8 cellular contexts compared by ENCODE assay signal in the genomic region with DNA sequence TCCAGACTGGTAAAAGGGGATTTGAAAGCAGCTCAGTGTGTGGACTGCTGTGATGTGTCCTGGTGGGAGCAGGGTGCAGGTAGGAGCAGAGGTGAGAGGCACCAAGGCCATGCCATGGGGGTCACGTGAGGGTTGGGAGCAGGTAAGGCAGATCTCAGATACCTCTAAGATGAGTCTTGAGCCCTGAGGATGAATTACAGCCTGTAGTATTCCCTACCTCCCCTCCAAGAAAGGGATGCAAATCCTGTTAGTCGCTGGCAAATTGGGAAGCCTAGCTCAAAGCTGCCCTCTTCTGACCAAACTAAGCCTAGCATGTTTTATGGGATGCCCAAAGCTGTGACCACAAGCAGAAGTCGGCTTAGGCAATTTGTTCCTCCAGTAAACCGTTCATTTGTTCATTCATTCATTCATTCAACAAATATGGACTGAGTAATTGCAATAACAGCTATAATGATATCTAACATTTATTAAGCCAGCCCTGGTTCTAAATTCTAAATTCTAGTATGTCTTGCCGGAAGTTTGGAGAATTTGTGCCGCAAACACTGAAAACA. TPM values are rescaled to one million over a fixed set of nuclear protein-coding genes. Genes with fewer than 3 reads are reported as not detected.
DNase-seq lines count a peak whose midpoint lies in the region; ATAC-seq and TF ChIP-seq lines count a peak whose summit lies in the region.

No MANE protein-coding gene starts in this region.

- H4K20me1 ChIP-seq in hepatocyte (ENCODE audit: insufficient read depth, poor library complexity, severe bottlenecking), result no peaks in the 10 kb centered on the region

- no peak overlapping the region for H3K4me2 ChIP-seq in hepatocyte

- ATAC-seq in sciatic nerve (peak; percentile 59), HG03460 (IDR thresholded peaks at IDR 0.05; ENCODE audit: unreplicated experiment) (no peak)

- in situ Hi-C loops in astrocyte of the spinal cord (cut with HindIII; ENCODE audit: low sequenced_read_pairs), result no loop called here

- no peaks in the 10 kb centered on the region for H3K9me2 ChIP-seq in hepatocyte (replicated peaks; ENCODE audit: insufficient read depth)

- 37% methylated on average over 6 of the region's 6 CpGs for WGBS in hepatocyte (ENCODE audit: low lambda C conversion rate, missing lambda C conversion rate)

- no peak for TF ChIP-seq POLR2A in NB4 (IDR thresholded peaks at IDR 0.05; ENCODE audit: extremely low read depth, insufficient read length)

- no peak overlapping the region for H2AFZ ChIP-seq in hepatocyte

- peaks cover 3% of the 10 kb centered on the region for H3K4me1 ChIP-seq in hepatocyte (ENCODE audit: insufficient read depth)

- H3K4me3 ChIP-seq in NB4 (ENCODE audit: low read depth, low read length) (no peak overlapping the region), astrocyte of the spinal cord (ENCODE audit: low read depth, low read length) (no peak overlapping the region), hepatocyte (no peak overlapping the region)

- peak overlapping the region; percentile 72 for H3K27ac ChIP-seq in hepatocyte

- no peaks in the 10 kb centered on the region for H3K9me3 ChIP-seq in hepatocyte (ENCODE audit: low read depth)

- no peaks in the 10 kb centered on the region for H3K27me3 ChIP-seq in hepatocyte

- peak; percentile 55 for TF ChIP-seq CTCF in NB4 (IDR thresholded peaks at IDR 0.05; ENCODE audit: low read depth, low read length)
- TF ChIP-seq CTCF in astrocyte of the spinal cord (IDR thresholded peaks at IDR 0.05; ENCODE audit: low read depth, low read length), result peak; percentile 81
- peak; percentile 74 for TF ChIP-seq CTCF in hepatocyte (IDR thresholded peaks at IDR 0.05; ENCODE audit: poor library complexity)

- no peaks in the 10 kb centered on the region for H3K36me3 ChIP-seq in hepatocyte (replicated peaks; ENCODE audit: insufficient read depth, low read depth)

- DNase-seq in NK-92 treated with Interleukin-12 subunit alpha and Interleukin-12 subunit beta, amount 100 ng/mL, for 24 hours (lab: John Stamatoyannopoulos, UW), result peak; percentile 12
- DNase-seq in NK-92 (lab: John Stamatoyannopoulos, UW; ENCODE audit: unreplicated experiment) (no peak), NB4 (ENCODE audit: low read depth) (peak; percentile 66), SKM-1 treated with dmso at 0.1 percent for 144 hours (lab: John Stamatoyannopoulos, UW; ENCODE audit: unreplicated experiment) (peak; percentile 64), astrocyte of the spinal cord (ENCODE audit: low read depth, low spot score) (peak; percentile 77), hepatocyte (ENCODE audit: low spot score) (peak; percentile 81), sciatic nerve (ENCODE audit: low spot score) (no peak)

- H3K79me2 ChIP-seq in hepatocyte, result peaks cover 7% of the 10 kb centered on the region

- intact Hi-C loops in sciatic nerve (cut with DNase I), result loop anchor here (2.0 kb wide), 1 partner anchor 53 kb away; no protein-coding TSS in a partner anchor

RNA-seq across cellular contexts. Expression of gene NUAK2, which starts 3.9 kb away (rescaled TPM):
- total RNA-seq in hepatocyte, result 12.6 and 13.4 TPM in 2 replicates
- 20.7 and 22.5 TPM in 2 replicates for polyA plus RNA-seq in hepatocyte
- total RNA-seq in sciatic nerve, result 4.7 TPM

RNA-seq across cellular contexts. Expression of gene KLHDC8A, which starts 31.3 kb away (rescaled TPM):
- total RNA-seq in hepatocyte, result 0.28 and 0.40 TPM in 2 replicates
- polyA plus RNA-seq in hepatocyte, result 1.6 and 1.7 TPM in 2 replicates
- 17.4 TPM for total RNA-seq in sciatic nerve

Comparison
In these comparisons a context has a peak if more than half of its experiments do, and no peak if none do; other contexts are left out.
1. DNase-seq: peak in NK-92 treated with Interleukin-12 subunit alpha and Interleukin-12 subunit beta, amount 100 ng/mL, for 24 hours (single experiment), NB4 (single experiment), SKM-1 treated with dmso at 0.1 percent for 144 hours (single experiment), astrocyte of the spinal cord (single experiment) and hepatocyte (single experiment); none in NK-92 (single experiment) and sciatic nerve (single experiment).
2. RNA of gene KLHDC8A, which starts 31.3 kb away (total RNA-seq): 17.4 TPM in sciatic nerve (single experiment); 0.28 to 0.40 TPM in hepatocyte; every median in the first group is over 10 times any median in the second.
3. Peak in every context shown above with its lines, with median percentiles within 50 percentile points of each other: CTCF ChIP-seq.